9 cellular contexts compared by ENCODE assay signal in genomic region chr3:35502699-35503098, GRCh38.
"Had no signal": no experiment of that assay in that cellular context is flagged by ENCODE, and none has a peak within 500 bp of the region (broad histone marks: within the 10 kb centered on the region; RNA-seq: fewer than 3 reads in every experiment).

No MANE protein-coding gene starts in this region.

- H3K9me3 Mint-ChIP-seq: GM23338 had no signal

- FAIRE-seq: H1, H54, HepG2, K562 had no signal

- H3K4me2 ChIP-seq: GM23338 had no signal

- DNase-seq: H9, HCEC 1CT, IMR-90, KG1 had no signal

- H3K4me3 Mint-ChIP-seq: GM23338, H9 had no signal

- H2AFZ ChIP-seq: GM23338 had no signal

- H3K27ac Mint-ChIP-seq: H9 had no signal

- H3K4me3 ChIP-seq: GM23338, K562 had no signal
